In the genomic region with DNA sequence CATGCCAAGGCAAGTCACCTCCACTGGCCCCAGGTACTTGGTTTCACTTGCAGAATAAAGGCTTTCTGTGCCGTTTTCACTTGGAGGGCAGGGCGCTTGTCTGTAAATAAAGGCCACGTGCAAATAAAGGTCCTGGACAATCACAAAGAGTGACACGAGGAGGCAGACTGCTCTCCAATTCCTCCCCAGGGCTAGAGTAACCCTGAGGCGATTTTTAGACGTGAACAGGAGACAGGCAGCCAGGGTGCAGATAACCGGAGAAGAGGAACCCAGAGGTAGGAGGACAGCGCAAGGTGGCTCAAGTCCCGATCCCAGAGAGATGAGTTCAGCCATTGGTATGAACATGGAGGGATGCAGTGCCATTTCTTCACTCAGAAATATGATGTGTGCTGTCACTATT, we compare ENCODE assay signal across 26 cellular contexts.
"Had no signal": no experiment of that assay in that cellular context is flagged by ENCODE, and none has a peak within 500 bp of the region (broad histone marks: within the 10 kb centered on the region; RNA-seq: fewer than 3 reads in every experiment).

No MANE protein-coding gene starts in this region.

- H3K4me1 Mint-ChIP-seq: activated CD4-positive, alpha-beta memory T cell treated with anti-CD3 and anti-CD28 coated beads, Interleukin-2, amount 10 ng/mL, durations not matched to agents 7 days and 5 days; activated CD4-positive, alpha-beta T cell treated with anti-CD3 and anti-CD28 coated beads, Interleukin-2, amount 10 ng/mL, durations not matched to agents 7 days and 5 days; activated T-helper 17 cell treated with anti-CD3 and anti-CD28 coated beads, Interleukin-2, amount 50 U/mL, for 72 hours had no signal

- H3K9me3 ChIP-seq: Peyer's patch, SJCRH30, SK-N-SH had no signal

- H3K36me3 Mint-ChIP-seq: activated naive CD8-positive, alpha-beta T cell; brain had no signal

- H3K36me3 ChIP-seq: cardiac muscle cell, Peyer's patch, SJCRH30 had no signal

- H3K9ac ChIP-seq: SK-N-SH had no signal

- H3K4me3 ChIP-seq: cardiac muscle cell, Peyer's patch, SJCRH30 had no signal

- H3K27ac Mint-ChIP-seq: activated CD4-positive, alpha-beta memory T cell treated with anti-CD3 and anti-CD28 coated beads, Interleukin-2, amount 10 ng/mL, durations not matched to agents 7 days and 5 days; activated CD4-positive, alpha-beta T cell treated with anti-CD3 and anti-CD28 coated beads, Interleukin-2, amount 10 ng/mL, durations not matched to agents 7 days and 5 days; activated naive CD4-positive, alpha-beta T cell treated with anti-CD3 and anti-CD28 coated beads for 36 hours; activated naive CD8-positive, alpha-beta T cell; activated T-helper 17 cell treated with anti-CD3 and anti-CD28 coated beads, Interleukin-2, amount 50 U/mL, for 72 hours; brain had no signal

- H3K4me3 Mint-ChIP-seq: activated CD4-positive, alpha-beta memory T cell treated with anti-CD3 and anti-CD28 coated beads, Interleukin-2, amount 10 ng/mL, durations not matched to agents 7 days and 5 days; activated CD4-positive, alpha-beta T cell treated with anti-CD3 and anti-CD28 coated beads, Interleukin-2, amount 10 ng/mL, durations not matched to agents 7 days and 5 days; activated naive CD4-positive, alpha-beta T cell treated with anti-CD3 and anti-CD28 coated beads for 36 hours; activated naive CD8-positive, alpha-beta T cell; activated T-helper 17 cell treated with anti-CD3 and anti-CD28 coated beads, Interleukin-2, amount 50 U/mL, for 72 hours; brain had no signal

- H3K27me3 Mint-ChIP-seq: activated CD4-positive, alpha-beta memory T cell treated with anti-CD3 and anti-CD28 coated beads, Interleukin-2, amount 10 ng/mL, durations not matched to agents 7 days and 5 days; activated naive CD8-positive, alpha-beta T cell had no signal

- H3K9me3 Mint-ChIP-seq: activated CD4-positive, alpha-beta memory T cell treated with anti-CD3 and anti-CD28 coated beads, Interleukin-2, amount 10 ng/mL, durations not matched to agents 7 days and 5 days; activated CD4-positive, alpha-beta T cell treated with anti-CD3 and anti-CD28 coated beads, Interleukin-2, amount 10 ng/mL, durations not matched to agents 7 days and 5 days; activated naive CD4-positive, alpha-beta T cell treated with anti-CD3 and anti-CD28 coated beads for 36 hours; activated T-helper 17 cell treated with anti-CD3 and anti-CD28 coated beads, Interleukin-2, amount 50 U/mL, for 72 hours had no signal

- H3K4me1 ChIP-seq: Peyer's patch, SJCRH30 had no signal

- DNase-seq: activated CD4-positive, alpha-beta memory T cell treated with anti-CD3 and anti-CD28 coated beads, Interleukin-2, amount 10 ng/mL, durations not matched to agents 7 days and 5 days; activated CD4-positive, alpha-beta T cell treated with anti-CD3 and anti-CD28 coated beads, Interleukin-2, amount 10 ng/mL, durations not matched to agents 7 days and 5 days; activated CD4-positive, CD25-positive, alpha-beta regulatory T cell; activated gamma-delta T cell; activated naive CD4-positive, alpha-beta T cell treated with anti-CD3 and anti-CD28 coated beads for 36 hours; activated T-cell treated with anti-CD3 and anti-CD28 coated beads for 4 hours; activated T-cell treated with anti-CD3 and anti-CD28 coated beads, Interleukin-2, amount 50 U/mL, for 48 hours; amygdala; Karpas-422; MM.1S; NCI-H146; NCI-H187 treated with DMSO at 0.1 percent for 48 hours; NCI-H2081 treated with DMSO at 0.1 percent for 48 hours; NCI-H526; NCI-H82; Peyer's patch; Right ventricle myocardium superior; SJCRH30; SK-N-SH; T-helper 1 cell had no signal

- H3K27me3 ChIP-seq: cardiac muscle cell, Peyer's patch had no signal

- H3K27ac ChIP-seq: cardiac muscle cell, Peyer's patch, RWPE1, SJCRH30, VCaP had no signal
